In the genomic region with DNA sequence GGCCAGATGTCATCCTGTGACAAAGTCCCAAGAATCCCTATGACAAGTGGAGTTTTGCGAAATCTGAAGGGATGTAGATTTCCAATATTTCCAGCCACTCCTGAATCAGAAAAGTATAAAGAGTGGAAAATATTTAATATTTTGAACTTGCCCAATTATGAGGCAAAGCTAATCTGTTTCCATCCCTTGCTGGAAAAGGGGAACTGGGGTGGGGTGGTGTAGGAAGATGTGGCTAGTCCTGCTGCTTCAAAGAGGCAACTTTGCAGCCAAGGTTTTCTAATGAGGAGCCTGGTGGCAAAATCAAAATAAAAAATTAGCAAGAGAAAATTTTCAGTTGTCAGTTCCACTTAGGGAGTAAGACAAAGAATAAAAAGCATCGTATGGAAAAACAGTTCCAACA, we compare ENCODE assay signal across 19 cellular contexts.
A peak's percentile ranks its signal among the peaks of the same experiment; 100 is the strongest.
DNase-seq lines count a peak whose midpoint lies in the region; ATAC-seq, FAIRE-seq and TF ChIP-seq lines count a peak whose summit lies in the region.
"Had no signal": no experiment of that assay in that cellular context is flagged by ENCODE, and none has a peak within 500 bp of the region (broad histone marks: within the 10 kb centered on the region; RNA-seq: fewer than 3 reads in every experiment).

No MANE protein-coding gene starts in this region.

- no peak overlapping the region for H3K4me2 ChIP-seq in GM12878 (ENCODE audit: control insufficient read depth, insufficient read depth)
- H3K4me2 ChIP-seq: SK-N-SH had no signal

- in situ Hi-C loops in GM12878 (cut with MboI) = no loop called here
- in situ Hi-C loops in G401 (cut with HindIII; ENCODE audit: low sequenced_read_pairs) = no loop called here

- TF ChIP-seq CTCF in CD14-positive monocyte (IDR thresholded peaks at IDR 0.05) = no peak
- no peak for TF ChIP-seq CTCF in GM12878 (IDR thresholded peaks at IDR 0.05 in 2 of 3, conservative IDR thresholded peaks at IDR 0.05 in 1 of 3; ENCODE audit: control insufficient read depth in 2 of 3, extremely low read depth in 1 of 3, insufficient read depth in 1 of 3, low read depth in 3 of 3, low read length in 3 of 3)
- TF ChIP-seq CTCF in esophagus muscularis mucosa (IDR thresholded peaks at IDR 0.05) = no peak
- no peak for TF ChIP-seq CTCF in lower leg skin (IDR thresholded peaks at IDR 0.05)

- peaks cover 46% of the 10 kb centered on the region for H3K4me1 Mint-ChIP-seq in CD14-positive monocyte
- H3K4me1 Mint-ChIP-seq: CD8-positive, alpha-beta memory T cell had no signal

- POLR2A ChIA-PET in GM12878 (lab: Charles Lee) = no interaction called here

- H3K27ac Mint-ChIP-seq in CD14-positive monocyte = peak overlapping the region; percentile 72 to 91 (median 87)
- H3K27ac Mint-ChIP-seq: CD8-positive, alpha-beta memory T cell had no signal

- no peaks in the 10 kb centered on the region for H3K36me3 ChIP-seq in SK-N-MC (ENCODE audit: insufficient read depth, low read length)
- no peaks in the 10 kb centered on the region for H3K36me3 ChIP-seq in GM12878 (ENCODE audit: control insufficient read depth in 2 of 2, insufficient read depth in 2 of 2, low read length in 1 of 2)
- no peaks in the 10 kb centered on the region for H3K36me3 ChIP-seq in esophagus muscularis mucosa
- H3K36me3 ChIP-seq: BE2C, HAP-1 had no signal

- DNase-seq in CD14-positive monocyte (ENCODE audit: low spot score) (peak; percentile 60), MV-4-11 (lab: John Stamatoyannopoulos, UW) (peak; percentile 50), SK-N-MC (ENCODE audit: low read depth, low spot score) (no peak), GM12878 (ENCODE audit: low read depth, low spot score) (no peak), G401 (ENCODE audit: low spot score) (no peak), esophagus muscularis mucosa (ENCODE audit: extremely low spot score) (no peak), lower leg skin (ENCODE audit: low spot score in 2 of 2) (no peak)
- DNase-seq: ACHN; BE2C; CD8-positive, alpha-beta memory T cell; DND-41; NCI-H1105 treated with DMSO at 0.1 percent for 48 hours; NCI-H187; NCI-H446; SK-N-SH; T-helper 2 cell had no signal

- no peak for TF ChIP-seq RAD21 in GM12878 (IDR thresholded peaks at IDR 0.05; ENCODE audit: insufficient read depth, low read depth, low read length)

- WGBS in GM12878 (ENCODE audit: insufficient coverage, insufficient replicate concordance, low lambda C conversion rate, missing lambda C conversion rate) = 70% methylated on average over 2 of the region's 2 CpGs
- 96% methylated on average over 2 of the region's 2 CpGs for WGBS in esophagus muscularis mucosa
- 88 to 91% methylated on average over 2 of the region's 2 CpGs for WGBS in lower leg skin, 2 donors

- no peaks in the 10 kb centered on the region for H4K20me1 ChIP-seq in GM12878 (ENCODE audit: control insufficient read depth, insufficient read depth)

- intact Hi-C loops in CD14-positive monocyte (cut with micrococcal nuclease) = no loop called here
- intact Hi-C loops in GM12878 (cut with micrococcal nuclease; ENCODE audit: unreplicated experiment) = no loop called here
- intact Hi-C loops in esophagus muscularis mucosa (cut with DNase I) = no loop called here
- intact Hi-C loops in lower leg skin (cut with DNase I; ENCODE audit: low total_unique reads) = no loop called here

- peaks cover 0 to 2% of the 10 kb centered on the region in 2 donors for H3K36me3 Mint-ChIP-seq in CD14-positive monocyte

- ATAC-seq in GM12878 (no peak), GM19351 (IDR thresholded peaks at IDR 0.05; ENCODE audit: unreplicated experiment) (no peak)

- RAD21 ChIA-PET in GM12878 (lab: Charles Lee; ENCODE audit: unreplicated experiment) = no interaction called here

- SMC1A ChIA-PET in GM12878 (lab: Charles Lee; ENCODE audit: uncharacterized antibody, unreplicated experiment) = interaction anchor here (1.0 kb wide), 1 partner anchor 111 kb away, joined by 3 read pairs; no protein-coding TSS in a partner anchor

- H3K4me1 ChIP-seq in GM12878 (ENCODE audit: control insufficient read depth, insufficient read depth, low read length) (no peaks in the 10 kb centered on the region), esophagus muscularis mucosa (peaks cover 5 to 15% (median 8%) of the 10 kb centered on the region in 4 donors)

- no TSS peak for BruUV-seq in GM12878 (replicated peaks; lab: Mats Ljungman, UMichigan)

- H3K9me3 ChIP-seq in SK-N-MC (ENCODE audit: low read depth, low read length) (no peaks in the 10 kb centered on the region), GM12878 (replicated peaks; ENCODE audit: control insufficient read depth, insufficient read depth, low read length) (no peaks in the 10 kb centered on the region), esophagus muscularis mucosa (no peaks in the 10 kb centered on the region)
- H3K9me3 ChIP-seq: BE2C, HAP-1, SK-N-SH had no signal

- H3K4me3 Mint-ChIP-seq in CD14-positive monocyte = no peak overlapping the region
- H3K4me3 Mint-ChIP-seq: CD8-positive, alpha-beta memory T cell had no signal

- no peak overlapping the region for H3K4me3 ChIP-seq in SK-N-MC
- no peak overlapping the region for H3K4me3 ChIP-seq in GM12878
- H3K4me3 ChIP-seq in esophagus muscularis mucosa = no peak overlapping the region
- H3K4me3 ChIP-seq in lower leg skin (ENCODE audit: low read depth, poor library complexity, severe bottlenecking) = no peak overlapping the region
- H3K4me3 ChIP-seq: HAP-1 had no signal

- H3K79me2 ChIP-seq in GM12878 (ENCODE audit: control insufficient read depth, insufficient read depth, low read length) = no peaks in the 10 kb centered on the region

- TF ChIP-seq EP300 in GM12878 (IDR thresholded peaks at IDR 0.05; ENCODE audit: borderline replicate concordance in 1 of 2, control insufficient read depth in 1 of 2, low read depth in 2 of 2, low read length in 2 of 2) (no peak), esophagus muscularis mucosa (IDR thresholded peaks at IDR 0.05) (no peak)

- no peak for FAIRE-seq in GM12878 (lab: Jason Lieb, UNC)
- FAIRE-seq: HTR-8/SVneo had no signal

- H3K9ac ChIP-seq in SK-N-MC (ENCODE audit: insufficient read length) = no peak overlapping the region
- no peak overlapping the region for H3K9ac ChIP-seq in GM12878 (ENCODE audit: control insufficient read depth, insufficient read depth, low read length)
- H3K9ac ChIP-seq: SK-N-SH had no signal

- H3K27me3 ChIP-seq in GM12878 (replicated peaks in 1 of 2; ENCODE audit: control insufficient read depth in 2 of 2, insufficient read depth in 2 of 2, low read length in 1 of 2) (no peaks in the 10 kb centered on the region), esophagus muscularis mucosa (no peaks in the 10 kb centered on the region)
- H3K27me3 ChIP-seq: BE2C had no signal

- CTCF ChIA-PET in GM12878 (lab: Yijun Ruan, JAX) = no interaction called here

- H3K27ac ChIP-seq in SK-N-MC (peak overlapping the region; percentile 97), GM12878 (ENCODE audit: control insufficient read depth, insufficient read depth) (no peak overlapping the region), esophagus muscularis mucosa (replicated peaks in 1 of 4) (no peak overlapping the region)

- peaks cover 0 to 5% (median 0%) of the 10 kb centered on the region in 3 donors for H3K27me3 Mint-ChIP-seq in CD14-positive monocyte (ENCODE audit: low read depth in 3 of 3)

- H2AFZ ChIP-seq in GM12878 (ENCODE audit: control insufficient read depth, low read depth, low read length) = no peak overlapping the region

- no peaks in the 10 kb centered on the region for H3K9me3 Mint-ChIP-seq in CD14-positive monocyte
- H3K9me3 Mint-ChIP-seq: CD8-positive, alpha-beta memory T cell had no signal

- TF ChIP-seq POLR2A in GM12878 (IDR thresholded peaks at IDR 0.05; ENCODE audit: low read depth, low read length) = no peak
- TF ChIP-seq POLR2A in esophagus muscularis mucosa (IDR thresholded peaks at IDR 0.05; ENCODE audit: low read depth) = no peak
- no peak for TF ChIP-seq POLR2A in lower leg skin (IDR thresholded peaks at IDR 0.05)

TF ChIP-seq in GM12878, 131 proteins besides CTCF, POLR2A, EP300 and RAD21:
- no peak for TF ChIP-seq CREB1 (IDR thresholded peaks at IDR 0.05; ENCODE audit: low read depth)
- no peak for TF ChIP-seq FOXK2 (IDR thresholded peaks at IDR 0.05)
- TF ChIP-seq SPI1 (IDR thresholded peaks at IDR 0.05; ENCODE audit: borderline replicate concordance, insufficient read depth, low read depth, low read length) = peak; percentile 13; the same call in 1 of the 2 replicates
- TF ChIP-seq NR2C2 (IDR thresholded peaks at IDR 0.05; ENCODE audit: borderline replicate concordance, control insufficient read depth, insufficient read length, low read depth) = no peak

Comparison
In these comparisons a context has a peak if more than half of its experiments do, and no peak if none do; other contexts are left out.
1. DNase-seq: peak in CD14-positive monocyte (single experiment) and MV-4-11 (single experiment); none in SK-N-MC (single experiment), GM12878 (single experiment), G401 (single experiment), esophagus muscularis mucosa (single experiment) and lower leg skin (0 of 2).